21 cellular contexts compared by ENCODE assay signal in the genomic region with DNA sequence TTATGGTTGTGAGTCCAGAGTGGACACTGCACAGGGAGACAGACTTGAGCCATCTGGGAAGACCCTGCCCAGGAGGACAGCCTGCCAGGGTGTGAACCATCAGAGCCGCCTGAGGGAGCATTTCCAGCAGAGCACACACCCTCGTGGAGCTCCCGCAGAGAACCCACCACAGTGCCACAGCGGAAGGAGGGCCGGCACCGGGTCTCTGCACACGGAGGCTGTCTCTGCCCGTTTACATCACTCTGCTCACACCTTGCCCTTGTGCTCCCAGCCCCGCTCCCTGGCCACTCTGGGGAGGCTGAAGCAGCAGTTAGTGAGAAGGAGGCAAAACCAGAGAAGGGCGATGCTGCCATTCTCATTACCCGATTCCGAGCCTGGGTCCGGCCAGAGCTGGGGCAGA.
"Had no signal": no experiment of that assay in that cellular context is flagged by ENCODE, and none has a peak within 500 bp of the region (broad histone marks: within the 10 kb centered on the region; RNA-seq: fewer than 3 reads in every experiment).

No MANE protein-coding gene starts in this region.

- H3K4me3 ChIP-seq: dorsolateral prefrontal cortex, heart left ventricle, lung, smooth muscle cell, suprapubic skin, thyroid gland, upper lobe of left lung, uterus had no signal

- H3K4me3 Mint-ChIP-seq: nephron progenitor cell had no signal

- H3K9me3 Mint-ChIP-seq: nephron progenitor cell had no signal

- H3K27ac Mint-ChIP-seq: nephron progenitor cell had no signal

- H3K4me2 ChIP-seq: smooth muscle cell had no signal

- H3K9me3 ChIP-seq: heart left ventricle, neutrophil, suprapubic skin, thyroid gland, upper lobe of left lung, uterus had no signal

- H3K36me3 ChIP-seq: heart left ventricle, neutrophil, suprapubic skin, thyroid gland, upper lobe of left lung, uterus had no signal

- H3K27me3 ChIP-seq: heart left ventricle, suprapubic skin, thyroid gland, upper lobe of left lung, uterus had no signal

- H3K4me1 ChIP-seq: upper lobe of left lung had no signal

- DNase-seq: cortex of kidney; dorsolateral prefrontal cortex; effector CD8-positive, alpha-beta T cell; foreskin melanocyte; hippocampal formation; left colon; left ventricle myocardium superior; mesenchymal stem cell; midbrain; nephron progenitor cell; stimulated activated CD4-positive, alpha-beta T cell treated with anti-CD3 and anti-CD28 coated beads, Interleukin-2, amount 100 ng/mL, for 48 hours; stimulated activated naive CD8-positive, alpha-beta T cell treated with anti-CD3 and anti-CD28 coated beads, Interleukin-15, Interleukin-2, amounts not matched to agents 100 U/mL and 50 U/mL, for 24 hours; thyroid gland; upper lobe of left lung; uterus had no signal

- H3K27ac ChIP-seq: dorsolateral prefrontal cortex, heart left ventricle, neutrophil, suprapubic skin, thyroid gland, upper lobe of left lung, uterus had no signal

- ATAC-seq: heart left ventricle; left colon; left ventricle myocardium superior; right cardiac atrium; stimulated activated naive CD8-positive, alpha-beta T cell treated with anti-CD3 and anti-CD28 coated beads, Interleukin-15, Interleukin-2, amounts not matched to agents 100 U/mL and 50 U/mL, for 24 hours had no signal
